Comparison of ENCODE assay signal across 14 cellular contexts in the genomic region with DNA sequence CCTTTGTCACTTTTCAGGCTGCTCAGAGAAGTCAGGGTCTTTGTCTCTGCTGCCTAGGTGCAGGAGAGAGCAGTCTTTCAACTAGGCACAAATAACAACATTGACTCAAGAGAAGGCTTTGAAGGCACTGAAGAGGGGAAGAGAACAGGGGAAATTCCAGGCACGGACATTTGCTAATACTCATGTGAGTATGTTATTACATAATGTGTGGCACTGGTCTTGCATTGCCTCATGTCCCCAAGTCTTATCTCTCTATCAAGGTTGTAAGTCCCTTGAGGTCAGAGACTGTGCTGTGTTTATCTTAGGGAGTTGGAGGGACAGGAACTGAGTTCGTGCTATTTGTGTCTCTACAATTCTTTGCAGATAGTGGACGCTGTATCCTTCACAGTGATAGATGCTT.
DNase-seq lines count a peak whose midpoint lies in the region; ATAC-seq and TF ChIP-seq lines count a peak whose summit lies in the region.
"Had no signal": no experiment of that assay in that cellular context is flagged by ENCODE, and none has a peak within 500 bp of the region (broad histone marks: within the 10 kb centered on the region; RNA-seq: fewer than 3 reads in every experiment).

No MANE protein-coding gene starts in this region.

- no peak for TF ChIP-seq POLR2A in erythroblast (IDR thresholded peaks at IDR 0.05; ENCODE audit: low read length)

- no peak for TF ChIP-seq CTCF in dorsolateral prefrontal cortex (IDR thresholded peaks at IDR 0.05 in 54 of 56, conservative IDR thresholded peaks at IDR 0.05 in 2 of 56; ENCODE audit: low read depth in 1 of 56, partially characterized antibody in 56 of 56)

- peak; percentile 92 for DNase-seq in NOMO-1 treated with DMSO at 0.1 percent for 48 hours (lab: John Stamatoyannopoulos, UW; ENCODE audit: unreplicated experiment)
- peak; percentile 42 to 61 for DNase-seq in erythroblast (lab: John Stamatoyannopoulos, UW)
- DNase-seq in stimulated activated naive B cell treated with anti-CD40 and anti-IgM and Interleukin-4, amounts not matched to agents 10 μg/mL and 1 μg/mL and 100 μg/mL, for 72 hours = no peak
- no peak for DNase-seq in dorsolateral prefrontal cortex
- DNase-seq in NCI-H774 (lab: John Stamatoyannopoulos, UW) = no peak
- no peak for DNase-seq in NCI-H2029 treated with DMSO at 0.1 percent for 48 hours (lab: John Stamatoyannopoulos, UW)
- no peak for DNase-seq in NCI-H1436 treated with DMSO at 0.1 percent for 48 hours (lab: John Stamatoyannopoulos, UW)
- DNase-seq: activated effector memory CD4-positive, alpha-beta T cell treated with Interleukin-2 at 50 U/mL for 16 hours; central memory CD4-positive, alpha-beta T cell; DMS153; NCI-H1048; NCI-H526 had no signal

- H3K4me3 Mint-ChIP-seq in stimulated activated naive B cell treated with anti-CD40 and anti-IgM and Interleukin-4, amounts not matched to agents 10 μg/mL and 1 μg/mL and 100 μg/mL, for 72 hours = no peak overlapping the region

- H3K9me3 Mint-ChIP-seq in stimulated activated naive B cell treated with anti-CD40 and anti-IgM and Interleukin-4, amounts not matched to agents 10 μg/mL and 1 μg/mL and 100 μg/mL, for 72 hours = peaks cover 8 to 10% of the 10 kb centered on the region in 2 donors

- H3K4me1 Mint-ChIP-seq in stimulated activated naive B cell treated with anti-CD40 and anti-IgM and Interleukin-4, amounts not matched to agents 10 μg/mL and 1 μg/mL and 100 μg/mL, for 72 hours = peaks cover 59 to 87% of the 10 kb centered on the region in 2 donors

- no peak overlapping the region for H3K27ac ChIP-seq in dorsolateral prefrontal cortex

- peaks cover 1 to 7% of the 10 kb centered on the region in 2 donors for H3K36me3 Mint-ChIP-seq in stimulated activated naive B cell treated with anti-CD40 and anti-IgM and Interleukin-4, amounts not matched to agents 10 μg/mL and 1 μg/mL and 100 μg/mL, for 72 hours

- H3K27me3 Mint-ChIP-seq in stimulated activated naive B cell treated with anti-CD40 and anti-IgM and Interleukin-4, amounts not matched to agents 10 μg/mL and 1 μg/mL and 100 μg/mL, for 72 hours = no peaks in the 10 kb centered on the region

- no peak overlapping the region for H3K4me3 ChIP-seq in dorsolateral prefrontal cortex

- intact Hi-C loops in dorsolateral prefrontal cortex (cut with DNase I) = no loop called here

- peaks cover 0 to 6% (median 0%) of the 10 kb centered on the region in 45 donors for H3K27me3 ChIP-seq in dorsolateral prefrontal cortex

- ATAC-seq in GM19351 (IDR thresholded peaks at IDR 0.05; ENCODE audit: unreplicated experiment) = peak; percentile 40
- ATAC-seq in stimulated activated naive B cell treated with anti-CD40 and anti-IgM and Interleukin-4, amounts not matched to agents 10 μg/mL and 1 μg/mL and 100 μg/mL, for 72 hours (replicated peaks) = peak in 1 of 2 donors; percentile 17
- ATAC-seq: SK-N-SH treated with all-trans-retinoic acid at 6 μM for 48 hours had no signal

- peak overlapping the region; percentile 83 for H3K27ac Mint-ChIP-seq in stimulated activated naive B cell treated with anti-CD40 and anti-IgM and Interleukin-4, amounts not matched to agents 10 μg/mL and 1 μg/mL and 100 μg/mL, for 72 hours

Comparison
In these comparisons a context has a peak if more than half of its experiments do, and no peak if none do; other contexts are left out.
1. DNase-seq: peak in NOMO-1 treated with DMSO at 0.1 percent for 48 hours (single experiment) and erythroblast (2 of 2); none in stimulated activated naive B cell treated with anti-CD40 and anti-IgM and Interleukin-4, amounts not matched to agents 10 μg/mL and 1 μg/mL and 100 μg/mL, for 72 hours (single experiment), dorsolateral prefrontal cortex (0 of 10), NCI-H774 (single experiment), NCI-H2029 treated with DMSO at 0.1 percent for 48 hours (single experiment) and NCI-H1436 treated with DMSO at 0.1 percent for 48 hours (single experiment).